1 cellular context compared by ENCODE assay signal in the genomic region with DNA sequence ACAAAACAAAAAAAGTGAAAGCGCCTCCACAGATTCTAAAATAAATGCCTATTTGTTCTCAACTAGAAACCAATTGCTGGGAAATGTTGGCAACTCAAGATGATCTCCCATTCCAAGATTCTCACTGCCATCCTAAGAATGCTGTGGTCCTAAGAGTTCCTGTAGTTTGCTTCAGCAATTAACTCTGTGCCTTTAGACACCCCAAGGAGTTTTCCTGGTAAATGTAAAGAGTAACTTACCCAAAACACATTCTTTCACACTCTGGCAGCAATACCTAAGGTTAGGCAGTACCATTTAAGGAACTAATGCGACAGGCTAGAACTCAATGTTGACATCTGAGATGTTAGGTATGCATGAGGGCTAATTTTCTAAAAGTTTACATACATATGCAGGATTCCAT.
TF ChIP-seq lines count a peak whose summit lies in the region.

No MANE protein-coding gene starts in this region.

TF ChIP-seq in H1, 55 proteins besides CTCF, POLR2A, EP300 and RAD21 (continued from another document):
- TF ChIP-seq, protein P1, sequence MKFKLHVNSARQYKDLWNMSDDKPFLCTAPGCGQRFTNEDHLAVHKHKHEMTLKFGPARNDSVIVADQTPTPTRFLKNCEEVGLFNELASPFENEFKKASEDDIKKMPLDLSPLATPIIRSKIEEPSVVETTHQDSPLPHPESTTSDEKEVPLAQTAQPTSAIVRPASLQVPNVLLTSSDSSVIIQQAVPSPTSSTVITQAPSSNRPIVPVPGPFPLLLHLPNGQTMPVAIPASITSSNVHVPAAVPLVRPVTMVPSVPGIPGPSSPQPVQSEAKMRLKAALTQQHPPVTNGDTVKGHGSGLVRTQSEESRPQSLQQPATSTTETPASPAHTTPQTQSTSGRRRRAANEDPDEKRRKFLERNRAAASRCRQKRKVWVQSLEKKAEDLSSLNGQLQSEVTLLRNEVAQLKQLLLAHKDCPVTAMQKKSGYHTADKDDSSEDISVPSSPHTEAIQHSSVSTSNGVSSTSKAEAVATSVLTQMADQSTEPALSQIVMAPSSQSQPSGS (IDR thresholded peaks at IDR 0.05; ENCODE audit: low read length), result no peak
- TF ChIP-seq, protein P2, sequence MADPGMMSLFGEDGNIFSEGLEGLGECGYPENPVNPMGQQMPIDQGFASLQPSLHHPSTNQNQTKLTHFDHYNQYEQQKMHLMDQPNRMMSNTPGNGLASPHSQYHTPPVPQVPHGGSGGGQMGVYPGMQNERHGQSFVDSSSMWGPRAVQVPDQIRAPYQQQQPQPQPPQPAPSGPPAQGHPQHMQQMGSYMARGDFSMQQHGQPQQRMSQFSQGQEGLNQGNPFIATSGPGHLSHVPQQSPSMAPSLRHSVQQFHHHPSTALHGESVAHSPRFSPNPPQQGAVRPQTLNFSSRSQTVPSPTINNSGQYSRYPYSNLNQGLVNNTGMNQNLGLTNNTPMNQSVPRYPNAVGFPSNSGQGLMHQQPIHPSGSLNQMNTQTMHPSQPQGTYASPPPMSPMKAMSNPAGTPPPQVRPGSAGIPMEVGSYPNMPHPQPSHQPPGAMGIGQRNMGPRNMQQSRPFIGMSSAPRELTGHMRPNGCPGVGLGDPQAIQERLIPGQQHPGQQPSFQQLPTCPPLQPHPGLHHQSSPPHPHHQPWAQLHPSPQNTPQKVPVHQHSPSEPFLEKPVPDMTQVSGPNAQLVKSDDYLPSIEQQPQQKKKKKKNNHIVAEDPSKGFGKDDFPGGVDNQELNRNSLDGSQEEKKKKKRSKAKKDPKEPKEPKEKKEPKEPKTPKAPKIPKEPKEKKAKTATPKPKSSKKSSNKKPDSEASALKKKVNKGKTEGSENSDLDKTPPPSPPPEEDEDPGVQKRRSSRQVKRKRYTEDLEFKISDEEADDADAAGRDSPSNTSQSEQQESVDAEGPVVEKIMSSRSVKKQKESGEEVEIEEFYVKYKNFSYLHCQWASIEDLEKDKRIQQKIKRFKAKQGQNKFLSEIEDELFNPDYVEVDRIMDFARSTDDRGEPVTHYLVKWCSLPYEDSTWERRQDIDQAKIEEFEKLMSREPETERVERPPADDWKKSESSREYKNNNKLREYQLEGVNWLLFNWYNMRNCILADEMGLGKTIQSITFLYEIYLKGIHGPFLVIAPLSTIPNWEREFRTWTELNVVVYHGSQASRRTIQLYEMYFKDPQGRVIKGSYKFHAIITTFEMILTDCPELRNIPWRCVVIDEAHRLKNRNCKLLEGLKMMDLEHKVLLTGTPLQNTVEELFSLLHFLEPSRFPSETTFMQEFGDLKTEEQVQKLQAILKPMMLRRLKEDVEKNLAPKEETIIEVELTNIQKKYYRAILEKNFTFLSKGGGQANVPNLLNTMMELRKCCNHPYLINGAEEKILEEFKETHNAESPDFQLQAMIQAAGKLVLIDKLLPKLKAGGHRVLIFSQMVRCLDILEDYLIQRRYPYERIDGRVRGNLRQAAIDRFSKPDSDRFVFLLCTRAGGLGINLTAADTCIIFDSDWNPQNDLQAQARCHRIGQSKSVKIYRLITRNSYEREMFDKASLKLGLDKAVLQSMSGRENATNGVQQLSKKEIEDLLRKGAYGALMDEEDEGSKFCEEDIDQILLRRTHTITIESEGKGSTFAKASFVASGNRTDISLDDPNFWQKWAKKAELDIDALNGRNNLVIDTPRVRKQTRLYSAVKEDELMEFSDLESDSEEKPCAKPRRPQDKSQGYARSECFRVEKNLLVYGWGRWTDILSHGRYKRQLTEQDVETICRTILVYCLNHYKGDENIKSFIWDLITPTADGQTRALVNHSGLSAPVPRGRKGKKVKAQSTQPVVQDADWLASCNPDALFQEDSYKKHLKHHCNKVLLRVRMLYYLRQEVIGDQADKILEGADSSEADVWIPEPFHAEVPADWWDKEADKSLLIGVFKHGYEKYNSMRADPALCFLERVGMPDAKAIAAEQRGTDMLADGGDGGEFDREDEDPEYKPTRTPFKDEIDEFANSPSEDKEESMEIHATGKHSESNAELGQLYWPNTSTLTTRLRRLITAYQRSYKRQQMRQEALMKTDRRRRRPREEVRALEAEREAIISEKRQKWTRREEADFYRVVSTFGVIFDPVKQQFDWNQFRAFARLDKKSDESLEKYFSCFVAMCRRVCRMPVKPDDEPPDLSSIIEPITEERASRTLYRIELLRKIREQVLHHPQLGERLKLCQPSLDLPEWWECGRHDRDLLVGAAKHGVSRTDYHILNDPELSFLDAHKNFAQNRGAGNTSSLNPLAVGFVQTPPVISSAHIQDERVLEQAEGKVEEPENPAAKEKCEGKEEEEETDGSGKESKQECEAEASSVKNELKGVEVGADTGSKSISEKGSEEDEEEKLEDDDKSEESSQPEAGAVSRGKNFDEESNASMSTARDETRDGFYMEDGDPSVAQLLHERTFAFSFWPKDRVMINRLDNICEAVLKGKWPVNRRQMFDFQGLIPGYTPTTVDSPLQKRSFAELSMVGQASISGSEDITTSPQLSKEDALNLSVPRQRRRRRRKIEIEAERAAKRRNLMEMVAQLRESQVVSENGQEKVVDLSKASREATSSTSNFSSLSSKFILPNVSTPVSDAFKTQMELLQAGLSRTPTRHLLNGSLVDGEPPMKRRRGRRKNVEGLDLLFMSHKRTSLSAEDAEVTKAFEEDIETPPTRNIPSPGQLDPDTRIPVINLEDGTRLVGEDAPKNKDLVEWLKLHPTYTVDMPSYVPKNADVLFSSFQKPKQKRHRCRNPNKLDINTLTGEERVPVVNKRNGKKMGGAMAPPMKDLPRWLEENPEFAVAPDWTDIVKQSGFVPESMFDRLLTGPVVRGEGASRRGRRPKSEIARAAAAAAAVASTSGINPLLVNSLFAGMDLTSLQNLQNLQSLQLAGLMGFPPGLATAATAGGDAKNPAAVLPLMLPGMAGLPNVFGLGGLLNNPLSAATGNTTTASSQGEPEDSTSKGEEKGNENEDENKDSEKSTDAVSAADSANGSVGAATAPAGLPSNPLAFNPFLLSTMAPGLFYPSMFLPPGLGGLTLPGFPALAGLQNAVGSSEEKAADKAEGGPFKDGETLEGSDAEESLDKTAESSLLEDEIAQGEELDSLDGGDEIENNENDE (IDR thresholded peaks at IDR 0.05; ENCODE audit: insufficient replicate concordance, low read length), result no peak
- TF ChIP-seq ATF3 (IDR thresholded peaks at IDR 0.05; ENCODE audit: insufficient read depth, low read depth, low read length), result no peak
- TF ChIP-seq CBX5 (IDR thresholded peaks at IDR 0.05; ENCODE audit: low read depth, low read length), result no peak
- TF ChIP-seq EZH2 (IDR thresholded peaks at IDR 0.05; ENCODE audit: low read depth, low read length, severe bottlenecking), result no peak
- TF ChIP-seq GTF2F1 (IDR thresholded peaks at IDR 0.05; ENCODE audit: borderline replicate concordance, low read depth, low read length), result no peak
- no peak for TF ChIP-seq CTBP2 (IDR thresholded peaks at IDR 0.05; ENCODE audit: borderline replicate concordance, insufficient read depth, insufficient read length, low read length)
- TF ChIP-seq SIRT6 (IDR thresholded peaks at IDR 0.05; ENCODE audit: low read length), result no peak
TF ChIP-seq in H1: peak in this region for 0.
